ENCODE assay signal across 25 cellular contexts in genomic region chr2:28453396-28453795, GRCh38.
"Had no signal": no experiment of that assay in that cellular context is flagged by ENCODE, and none has a peak within 500 bp of the region (broad histone marks: within the 10 kb centered on the region; RNA-seq: fewer than 3 reads in every experiment).

No MANE protein-coding gene starts in this region.

- H3K27ac Mint-ChIP-seq: activated naive CD4-positive, alpha-beta T cell treated with anti-CD3 and anti-CD28 coated beads for 36 hours; activated T-cell treated with anti-CD3 and anti-CD28 coated beads, Interleukin-2, amount 50 U/mL, for 72 hours; stimulated activated naive B cell treated with anti-CD40 and anti-IgM and Interleukin-4, amounts not matched to agents 10 μg/mL and 1 μg/mL and 100 μg/mL, for 72 hours had no signal

- H3K4me3 Mint-ChIP-seq: activated naive CD4-positive, alpha-beta T cell treated with anti-CD3 and anti-CD28 coated beads for 36 hours; activated T-cell treated with anti-CD3 and anti-CD28 coated beads, Interleukin-2, amount 50 U/mL, for 72 hours; immature natural killer cell; natural killer cell treated with Interleukin-12 subunit alpha and Interleukin-12 subunit beta and Interleukin-15 and Interleukin-18, amount 100 ng/mL, for 72 hours; stimulated activated naive B cell treated with anti-CD40 and anti-IgM and Interleukin-4, amounts not matched to agents 10 μg/mL and 1 μg/mL and 100 μg/mL, for 72 hours had no signal

- H3K4me2 ChIP-seq: smooth muscle cell had no signal

- ATAC-seq: activated T-cell treated with anti-CD3 and anti-CD28 coated beads, Interleukin-2, amount 50 U/mL, for 72 hours; body of pancreas; natural killer cell treated with Interleukin-12 subunit alpha and Interleukin-12 subunit beta and Interleukin-15 and Interleukin-18, amount 100 ng/mL, for 72 hours; stimulated activated naive B cell treated with anti-CD40 and anti-IgM and Interleukin-4, amounts not matched to agents 10 μg/mL and 1 μg/mL and 100 μg/mL, for 72 hours had no signal

- H3K36me3 ChIP-seq: left ventricle myocardium inferior, right lobe of liver, SJSA1 had no signal

- H3K9me3 ChIP-seq: body of pancreas, left ventricle myocardium inferior, right lobe of liver, SJSA1, testis had no signal

- DNase-seq: activated CD4-positive, alpha-beta T cell treated with anti-CD3 and anti-CD28 coated beads for 1 hour; activated CD4-positive, alpha-beta T cell treated with anti-CD3 and anti-CD28 coated beads, Interleukin-2, amount 50 U/mL, for 4 hours; activated CD8-positive, alpha-beta memory T cell treated with anti-CD3 and anti-CD28 coated beads for 24 hours; activated CD8-positive, alpha-beta memory T cell treated with anti-CD3 and anti-CD28 coated beads, Interleukin-2, amount 50 U/mL, for 48 hours; activated effector memory CD4-positive, alpha-beta T cell treated with Interleukin-2 at 50 U/mL for 16 hours; activated naive CD4-positive, alpha-beta T cell treated with anti-CD3 and anti-CD28 coated beads for 36 hours; activated T-cell treated with anti-CD3 and anti-CD28 coated beads, Interleukin-2, amount 50 U/mL, for 72 hours; anterior cingulate cortex; body of pancreas; dermis blood vessel endothelial cell; effector CD8-positive, alpha-beta T cell; foreskin fibroblast; immature natural killer cell; left ventricle myocardium inferior; midbrain; right lobe of liver; stimulated activated CD4-positive, alpha-beta T cell treated with anti-CD3 and anti-CD28 coated beads, Interleukin-2, amount 100 ng/mL, for 48 hours; stimulated activated CD8-positive, alpha-beta memory T cell treated with anti-CD3 and anti-CD28 coated beads, Interleukin-4, amount 100 ng/mL, for 48 hours; stimulated activated naive B cell treated with anti-CD40 and anti-IgM and Interleukin-4, amounts not matched to agents 10 μg/mL and 1 μg/mL and 100 μg/mL, for 72 hours; T-helper 9 cell; testis; trophoblast cell had no signal

- H3K36me3 Mint-ChIP-seq: immature natural killer cell; natural killer cell treated with Interleukin-12 subunit alpha and Interleukin-12 subunit beta and Interleukin-15 and Interleukin-18, amount 100 ng/mL, for 72 hours; stimulated activated naive B cell treated with anti-CD40 and anti-IgM and Interleukin-4, amounts not matched to agents 10 μg/mL and 1 μg/mL and 100 μg/mL, for 72 hours had no signal

- H3K4me1 ChIP-seq: body of pancreas, right lobe of liver, testis had no signal

- H3K4me3 ChIP-seq: body of pancreas, left ventricle myocardium inferior, right lobe of liver, SJSA1, smooth muscle cell, testis had no signal

- H3K27ac ChIP-seq: body of pancreas, left ventricle myocardium inferior, right lobe of liver, SJSA1, testis had no signal

- H3K9me3 Mint-ChIP-seq: activated naive CD4-positive, alpha-beta T cell treated with anti-CD3 and anti-CD28 coated beads for 36 hours; activated T-cell treated with anti-CD3 and anti-CD28 coated beads, Interleukin-2, amount 50 U/mL, for 72 hours; immature natural killer cell; natural killer cell treated with Interleukin-12 subunit alpha and Interleukin-12 subunit beta and Interleukin-15 and Interleukin-18, amount 100 ng/mL, for 72 hours; stimulated activated naive B cell treated with anti-CD40 and anti-IgM and Interleukin-4, amounts not matched to agents 10 μg/mL and 1 μg/mL and 100 μg/mL, for 72 hours had no signal

- H3K27me3 ChIP-seq: body of pancreas, right lobe of liver, SJSA1, testis had no signal

- H3K27me3 Mint-ChIP-seq: natural killer cell treated with Interleukin-12 subunit alpha and Interleukin-12 subunit beta and Interleukin-15 and Interleukin-18, amount 100 ng/mL, for 72 hours; stimulated activated naive B cell treated with anti-CD40 and anti-IgM and Interleukin-4, amounts not matched to agents 10 μg/mL and 1 μg/mL and 100 μg/mL, for 72 hours had no signal
